ENCODE assay signal across 19 cellular contexts in the genomic region with DNA sequence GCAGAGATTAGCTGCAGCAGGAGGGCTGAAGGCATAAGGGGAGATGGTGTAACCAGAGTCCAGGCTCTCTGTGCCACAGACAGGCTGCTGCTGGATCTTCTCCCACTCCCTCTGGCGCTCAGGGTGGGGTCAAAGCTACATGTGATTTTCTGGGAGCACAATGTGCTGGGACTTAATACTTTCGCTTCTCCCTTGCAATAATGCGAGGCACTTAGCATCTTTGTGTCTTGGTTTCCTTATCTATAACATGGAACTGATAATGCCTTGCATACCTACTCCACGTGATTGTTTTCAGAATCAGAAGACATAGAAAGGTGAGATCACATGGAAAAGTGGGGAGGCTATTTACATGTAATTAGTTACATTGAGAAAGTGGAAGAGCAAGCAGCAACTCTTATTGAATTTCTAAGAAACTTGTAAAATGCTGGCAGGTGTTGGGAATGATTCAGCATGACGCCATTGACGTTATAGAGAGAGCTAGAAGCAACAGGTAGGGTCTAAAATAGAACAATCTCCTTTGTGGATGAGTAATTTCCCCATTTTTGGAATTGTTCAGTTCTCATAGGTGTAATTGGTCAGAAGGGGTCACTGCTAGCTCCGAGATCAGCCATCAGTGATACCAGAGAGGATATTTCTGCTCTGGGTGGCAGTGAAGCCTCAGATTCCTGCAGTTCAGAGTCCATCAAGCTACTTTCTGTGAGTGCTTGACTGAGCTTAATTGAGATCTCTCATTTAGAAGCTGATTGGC. TPM values are rescaled to one million over a fixed set of nuclear protein-coding genes. Genes with fewer than 3 reads are reported as not detected.
"Had no signal": no experiment of that assay in that cellular context is flagged by ENCODE, and none has a peak within 500 bp of the region (broad histone marks: within the 10 kb centered on the region; RNA-seq: fewer than 3 reads in every experiment).

No MANE protein-coding gene starts in this region.

- H3K9ac ChIP-seq: neural progenitor cell had no signal

- H3K9me3 ChIP-seq: esophagus muscularis mucosa had no signal

- H3K4me3 ChIP-seq: esophagus muscularis mucosa, lung, neural progenitor cell had no signal

- H3K4me2 ChIP-seq: neural progenitor cell had no signal

- H3K36me3 Mint-ChIP-seq: neural progenitor cell; stimulated activated effector memory CD8-positive, alpha-beta T cell treated with anti-CD3 and anti-CD28 coated beads, Interleukin-12 subunit alpha, Interleukin-12 subunit beta, amount 100 ng/mL, for 72 hours had no signal

- H3K9me3 Mint-ChIP-seq: neural progenitor cell; stimulated activated effector memory CD8-positive, alpha-beta T cell treated with anti-CD3 and anti-CD28 coated beads, Interleukin-12 subunit alpha, Interleukin-12 subunit beta, amount 100 ng/mL, for 72 hours had no signal

- DNase-seq: activated CD4-positive, alpha-beta T cell treated with anti-CD3 and anti-CD28 coated beads, Interleukin-2, amount 50 U/mL, for 4 hours; activated CD4-positive, CD25-positive, alpha-beta regulatory T cell treated with anti-CD3 and anti-CD28 coated beads, Interleukin-2, amount 50 U/mL, for 72 hours; activated naive CD4-positive, alpha-beta T cell; activated T-cell treated with anti-CD3 and anti-CD28 coated beads for 4 hours; anterior cingulate cortex; hypothalamus; stimulated activated CD4-positive, alpha-beta T cell treated with anti-CD3 and anti-CD28 coated beads, Interleukin-1b, Interleukin-23, amount 100 ng/mL, for 48 hours; T-helper 1 cell; T1000 had no signal

- H3K4me1 ChIP-seq: esophagus muscularis mucosa, neural progenitor cell had no signal

- H3K4me1 Mint-ChIP-seq: neural progenitor cell; stimulated activated effector memory CD8-positive, alpha-beta T cell treated with anti-CD3 and anti-CD28 coated beads, Interleukin-12 subunit alpha, Interleukin-12 subunit beta, amount 100 ng/mL, for 72 hours had no signal

- H3K27ac Mint-ChIP-seq: neural progenitor cell; stimulated activated effector memory CD8-positive, alpha-beta T cell treated with anti-CD3 and anti-CD28 coated beads, Interleukin-12 subunit alpha, Interleukin-12 subunit beta, amount 100 ng/mL, for 72 hours had no signal

- H3K27me3 ChIP-seq: esophagus muscularis mucosa, neural progenitor cell had no signal

- H3K4me3 Mint-ChIP-seq: neural progenitor cell; stimulated activated effector memory CD8-positive, alpha-beta T cell treated with anti-CD3 and anti-CD28 coated beads, Interleukin-12 subunit alpha, Interleukin-12 subunit beta, amount 100 ng/mL, for 72 hours had no signal

- H3K36me3 ChIP-seq: esophagus muscularis mucosa, neural progenitor cell had no signal

- H3K27ac ChIP-seq: esophagus muscularis mucosa, neural progenitor cell had no signal

RNA-seq across cellular contexts. Expression of gene OR9I1, which starts 8.2 kb away (rescaled TPM):
- total RNA-seq: dermis microvascular lymphatic vessel endothelial cell, esophagus muscularis mucosa, lung, osteocyte, pulmonary artery endothelial cell, sciatic nerve, ureter had no signal
- polyA plus RNA-seq: lung, thymus had no signal

RNA-seq across cellular contexts. Expression of gene OR9Q2, which starts 55.4 kb away (rescaled TPM):
- total RNA-seq: dermis microvascular lymphatic vessel endothelial cell, esophagus muscularis mucosa, lung, osteocyte, pulmonary artery endothelial cell, sciatic nerve, ureter had no signal
- polyA plus RNA-seq: lung, thymus had no signal
